12 cellular contexts compared by ENCODE assay signal in genomic region chr11:45145083-45145420, GRCh38. TPM values are rescaled to one million over a fixed set of nuclear protein-coding genes. Genes with fewer than 3 reads are reported as not detected.
DNase-seq lines count a peak whose midpoint lies in the region; ATAC-seq and TF ChIP-seq lines count a peak whose summit lies in the region.
"Had no signal": no experiment of that assay in that cellular context is flagged by ENCODE, and none has a peak within 500 bp of the region (broad histone marks: within the 10 kb centered on the region; RNA-seq: fewer than 3 reads in every experiment).

No MANE protein-coding gene starts in this region.

- H3K36me3 Mint-ChIP-seq in activated B cell treated with CpG ODN at 0.5 μM for 24 hours (ENCODE audit: low read depth) = no peaks in the 10 kb centered on the region
- peaks cover 1% of the 10 kb centered on the region for H3K36me3 Mint-ChIP-seq in neural progenitor cell

- H3K27ac Mint-ChIP-seq in activated B cell treated with CpG ODN at 0.5 μM for 24 hours (no peak overlapping the region), neural progenitor cell (no peak overlapping the region)

- CTCF ChIA-PET in activated B cell treated with CpG ODN at 0.5 μM for 24 hours (lab: Charles Lee) = interaction anchor here (0.6 kb wide), 1 partner anchor 467 kb away, joined by 3 read pairs; no protein-coding TSS in a partner anchor

- H3K79me2 ChIP-seq in neural progenitor cell (ENCODE audit: low read depth) = peaks cover 27% of the 10 kb centered on the region

- H3K4me3 ChIP-seq in iPS-11a (ENCODE audit: low read depth, low read length) = peak overlapping the region; percentile 20
- peak overlapping the region; percentile 100 for H3K4me3 ChIP-seq in neural progenitor cell
- H3K4me3 ChIP-seq in BE2C (ENCODE audit: low read depth, low read length) = no peak overlapping the region

- peak overlapping the region; percentile 100 for H3K4me2 ChIP-seq in neural progenitor cell

- peak; percentile 17 for DNase-seq in activated CD4-positive, CD25-positive, alpha-beta regulatory T cell treated with anti-CD3 and anti-CD28 coated beads, Interleukin-2, amount 50 U/mL, for 72 hours
- DNase-seq in activated B cell treated with CpG ODN at 0.5 μM for 24 hours (no peak), neural progenitor cell (ENCODE audit: low spot score) (no peak), hippocampal formation (lab: John Stamatoyannopoulos, UW) (no peak), BE2C (no peak)
- no peak for DNase-seq in activated naive CD4-positive, alpha-beta T cell treated with Interleukin-2 at 50 U/mL for 16 hours
- DNase-seq: activated naive CD4-positive, alpha-beta T cell; foreskin melanocyte; NCI-H1092 treated with DMSO at 0.1 percent for 48 hours had no signal

- H2AFZ ChIP-seq in neural progenitor cell (replicated peaks) = no peak overlapping the region

- POLR2A ChIA-PET in activated B cell treated with CpG ODN at 0.5 μM for 24 hours (lab: Charles Lee) = no interaction called here

- no peak for TF ChIP-seq CTCF in activated B cell treated with CpG ODN at 0.5 μM for 24 hours (IDR thresholded peaks at IDR 0.05)
- TF ChIP-seq CTCF in neural progenitor cell (IDR thresholded peaks at IDR 0.05) = no peak
- no peak for TF ChIP-seq CTCF in BE2C (IDR thresholded peaks at IDR 0.05; ENCODE audit: low read depth, low read length)

- no peak overlapping the region for H3K27ac ChIP-seq in neural progenitor cell
- H3K27ac ChIP-seq: cardiac muscle cell had no signal

- H3K36me3 ChIP-seq in neural progenitor cell = no peaks in the 10 kb centered on the region
- H3K36me3 ChIP-seq in BE2C = no peaks in the 10 kb centered on the region
- H3K36me3 ChIP-seq: cardiac muscle cell had no signal

- H4K20me1 ChIP-seq in neural progenitor cell (ENCODE audit: low read depth) = no peaks in the 10 kb centered on the region

- intact Hi-C loops in activated B cell treated with CpG ODN at 0.5 μM for 24 hours (cut with micrococcal nuclease) = loop anchor here (10.0 kb wide), 1 partner anchor 660 kb away; the partner anchor contains the start of gene SLC35C1

- H3K27me3 ChIP-seq in neural progenitor cell (peaks cover 66% of the 10 kb centered on the region), BE2C (no peaks in the 10 kb centered on the region)

- H3K9me3 ChIP-seq in neural progenitor cell (ENCODE audit: low read depth) (no peaks in the 10 kb centered on the region), BE2C (no peaks in the 10 kb centered on the region)

- H3K4me1 ChIP-seq in neural progenitor cell (peaks cover 9% of the 10 kb centered on the region), BE2C (no peaks in the 10 kb centered on the region)

- H3K4me1 Mint-ChIP-seq in activated B cell treated with CpG ODN at 0.5 μM for 24 hours = peaks cover 27% of the 10 kb centered on the region
- peaks cover 26% of the 10 kb centered on the region for H3K4me1 Mint-ChIP-seq in neural progenitor cell

- H3K4me3 Mint-ChIP-seq in activated B cell treated with CpG ODN at 0.5 μM for 24 hours = peak overlapping the region; percentile 89
- peak overlapping the region; percentile 88 for H3K4me3 Mint-ChIP-seq in neural progenitor cell

- H3K27me3 Mint-ChIP-seq in activated B cell treated with CpG ODN at 0.5 μM for 24 hours (peaks cover 14% of the 10 kb centered on the region), neural progenitor cell (ENCODE audit: insufficient read depth, low read depth) (peaks cover 32% of the 10 kb centered on the region)

- H3K9me3 Mint-ChIP-seq in activated B cell treated with CpG ODN at 0.5 μM for 24 hours (no peaks in the 10 kb centered on the region), neural progenitor cell (peaks cover 8% of the 10 kb centered on the region)

- ATAC-seq in activated CD4-positive, CD25-positive, alpha-beta regulatory T cell treated with anti-CD3 and anti-CD28 coated beads, Interleukin-2, amount 50 U/mL, for 24 hours = no peak
- no peak for ATAC-seq in activated B cell treated with CpG ODN at 0.5 μM for 24 hours (ENCODE audit: low read depth)

- H3K9ac ChIP-seq in neural progenitor cell = no peak overlapping the region

- peaks cover 9% of the 10 kb centered on the region for H3F3A ChIP-seq in neural progenitor cell (ENCODE audit: low read depth)

RNA-seq across cellular contexts. Expression of gene PRDM11, which starts 1.4 kb away (rescaled TPM):
- total RNA-seq in activated B cell treated with CpG ODN at 0.5 μM for 24 hours (22.0 and 23.6 TPM in 2 replicates), neural progenitor cell (ENCODE audit: low replicate concordance) (1.8 and 5.3 TPM in 2 replicates)
- 5.9 TPM for polyA plus RNA-seq in BE2C (2012; ENCODE audit: insufficient read depth, insufficient read length, low read depth)
